Comparison of ENCODE assay signal across 8 cellular contexts in the genomic region with DNA sequence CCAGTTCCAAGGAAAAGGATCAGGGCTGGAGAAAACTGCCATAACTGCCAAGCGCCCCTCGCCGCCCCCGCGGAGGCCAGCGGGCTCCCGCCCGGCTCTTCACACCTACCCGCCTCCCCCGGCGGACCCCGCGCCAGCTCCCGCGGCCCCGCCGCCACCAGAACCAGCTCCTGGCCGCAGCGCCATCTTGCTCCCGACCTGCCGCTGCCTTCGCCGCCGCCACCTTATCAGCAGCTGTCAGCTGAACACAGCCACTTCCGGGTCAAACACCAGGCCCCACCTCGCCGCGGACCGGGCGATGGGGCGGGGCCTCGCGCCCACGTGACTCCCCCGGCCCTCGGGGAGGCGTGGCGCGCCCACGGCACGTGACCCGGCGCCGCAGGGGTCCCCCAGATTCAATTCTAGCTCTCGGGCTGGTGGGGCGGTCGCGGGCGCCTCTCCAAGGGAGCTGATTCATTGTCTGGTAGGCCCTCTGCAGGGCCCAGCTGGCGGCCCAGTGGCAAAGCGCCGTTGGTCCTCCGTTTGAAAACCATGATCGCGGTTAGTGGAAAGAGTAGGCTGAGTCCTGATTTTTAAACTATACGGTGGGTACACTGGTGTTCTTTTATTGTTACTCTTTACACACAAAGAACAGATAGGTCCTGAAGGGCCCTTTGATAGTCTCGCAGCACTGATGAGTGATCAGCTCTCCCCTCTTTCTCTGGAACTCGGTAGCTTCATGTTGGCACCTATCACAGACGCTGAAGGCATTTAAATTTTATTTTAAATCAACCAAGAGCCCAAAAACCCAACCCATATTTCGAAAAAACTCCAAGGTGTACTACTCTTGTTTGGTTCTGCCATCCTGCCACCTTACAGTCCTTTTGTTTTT. TPM values are rescaled to one million over a fixed set of nuclear protein-coding genes. Genes with fewer than 3 reads are reported as not detected.
DNase-seq lines count a peak whose midpoint lies in the region; ATAC-seq, FAIRE-seq and TF ChIP-seq lines count a peak whose summit lies in the region.

A gene with protein sequence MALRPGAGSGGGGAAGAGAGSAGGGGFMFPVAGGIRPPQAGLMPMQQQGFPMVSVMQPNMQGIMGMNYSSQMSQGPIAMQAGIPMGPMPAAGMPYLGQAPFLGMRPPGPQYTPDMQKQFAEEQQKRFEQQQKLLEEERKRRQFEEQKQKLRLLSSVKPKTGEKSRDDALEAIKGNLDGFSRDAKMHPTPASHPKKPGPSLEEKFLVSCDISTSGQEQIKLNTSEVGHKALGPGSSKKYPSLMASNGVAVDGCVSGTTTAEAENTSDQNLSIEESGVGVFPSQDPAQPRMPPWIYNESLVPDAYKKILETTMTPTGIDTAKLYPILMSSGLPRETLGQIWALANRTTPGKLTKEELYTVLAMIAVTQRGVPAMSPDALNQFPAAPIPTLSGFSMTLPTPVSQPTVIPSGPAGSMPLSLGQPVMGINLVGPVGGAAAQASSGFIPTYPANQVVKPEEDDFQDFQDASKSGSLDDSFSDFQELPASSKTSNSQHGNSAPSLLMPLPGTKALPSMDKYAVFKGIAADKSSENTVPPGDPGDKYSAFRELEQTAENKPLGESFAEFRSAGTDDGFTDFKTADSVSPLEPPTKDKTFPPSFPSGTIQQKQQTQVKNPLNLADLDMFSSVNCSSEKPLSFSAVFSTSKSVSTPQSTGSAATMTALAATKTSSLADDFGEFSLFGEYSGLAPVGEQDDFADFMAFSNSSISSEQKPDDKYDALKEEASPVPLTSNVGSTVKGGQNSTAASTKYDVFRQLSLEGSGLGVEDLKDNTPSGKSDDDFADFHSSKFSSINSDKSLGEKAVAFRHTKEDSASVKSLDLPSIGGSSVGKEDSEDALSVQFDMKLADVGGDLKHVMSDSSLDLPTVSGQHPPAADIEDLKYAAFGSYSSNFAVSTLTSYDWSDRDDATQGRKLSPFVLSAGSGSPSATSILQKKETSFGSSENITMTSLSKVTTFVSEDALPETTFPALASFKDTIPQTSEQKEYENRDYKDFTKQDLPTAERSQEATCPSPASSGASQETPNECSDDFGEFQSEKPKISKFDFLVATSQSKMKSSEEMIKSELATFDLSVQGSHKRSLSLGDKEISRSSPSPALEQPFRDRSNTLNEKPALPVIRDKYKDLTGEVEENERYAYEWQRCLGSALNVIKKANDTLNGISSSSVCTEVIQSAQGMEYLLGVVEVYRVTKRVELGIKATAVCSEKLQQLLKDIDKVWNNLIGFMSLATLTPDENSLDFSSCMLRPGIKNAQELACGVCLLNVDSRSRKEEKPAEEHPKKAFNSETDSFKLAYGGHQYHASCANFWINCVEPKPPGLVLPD (N-terminal part only) (minus strand): TSS at position 249 of the 871 bp plus-strand sequence. CDS start 63 bp downstream, at position 186.

- H3K4me2 ChIP-seq in DND-41 (ENCODE audit: insufficient read depth, low read length), result peak within 1 kb of the TSS; percentile 85
- H3K4me2 ChIP-seq in Karpas-422 (ENCODE audit: low read depth, low read length, poor library complexity, severe bottlenecking), result peak within 1 kb of the TSS; percentile 86

- ATAC-seq in DND-41 (ENCODE audit: insufficient read depth, low read depth) (peak; percentile 87), GM21825 (IDR thresholded peaks at IDR 0.05; ENCODE audit: unreplicated experiment) (peak; percentile 86)
- ATAC-seq in naive thymus-derived CD4-positive, alpha-beta T cell, result peak; percentile 93
- peak; percentile 92 to 93 for ATAC-seq in stimulated activated naive B cell treated with anti-CD40 and anti-IgM and Interleukin-4, amounts not matched to agents 10 μg/mL and 1 μg/mL and 100 μg/mL, for 72 hours (replicated peaks)

- peak within 1 kb of the TSS; percentile 82 to 95 (median 92) for H3K27ac Mint-ChIP-seq in naive thymus-derived CD4-positive, alpha-beta T cell
- peak within 1 kb of the TSS; percentile 98 for H3K27ac Mint-ChIP-seq in stimulated activated naive B cell treated with anti-CD40 and anti-IgM and Interleukin-4, amounts not matched to agents 10 μg/mL and 1 μg/mL and 100 μg/mL, for 72 hours

- H3K4me3 ChIP-seq in DND-41 (ENCODE audit: low read depth in 1 of 2, low read length in 2 of 2) (peak within 1 kb of the TSS; percentile 53 to 69), Karpas-422 (ENCODE audit: low read length) (peak within 1 kb of the TSS; percentile 96)
- H3K4me3 ChIP-seq in naive thymus-derived CD4-positive, alpha-beta T cell (ENCODE audit: low read length), result peak within 1 kb of the TSS; percentile 58

- H2AFZ ChIP-seq in DND-41 (ENCODE audit: low read depth, low read length), result peak within 1 kb of the TSS; percentile 79
- peak within 1 kb of the TSS; percentile 59; the same call in 1 of the 2 replicates for H2AFZ ChIP-seq in Karpas-422 (ENCODE audit: low read length)

- H3K36me3 Mint-ChIP-seq in naive thymus-derived CD4-positive, alpha-beta T cell, result peaks cover 0 to 12% (median 3%) of the 10 kb centered on the region in 5 donors
- peaks cover 16 to 26% of the 10 kb centered on the region in 2 donors for H3K36me3 Mint-ChIP-seq in stimulated activated naive B cell treated with anti-CD40 and anti-IgM and Interleukin-4, amounts not matched to agents 10 μg/mL and 1 μg/mL and 100 μg/mL, for 72 hours

- no peaks in the 10 kb centered on the region for H3K27me3 Mint-ChIP-seq in naive thymus-derived CD4-positive, alpha-beta T cell
- H3K27me3 Mint-ChIP-seq in stimulated activated naive B cell treated with anti-CD40 and anti-IgM and Interleukin-4, amounts not matched to agents 10 μg/mL and 1 μg/mL and 100 μg/mL, for 72 hours, result no peaks in the 10 kb centered on the region

- no peaks in the 10 kb centered on the region for H3K9me3 Mint-ChIP-seq in naive thymus-derived CD4-positive, alpha-beta T cell
- H3K9me3 Mint-ChIP-seq in stimulated activated naive B cell treated with anti-CD40 and anti-IgM and Interleukin-4, amounts not matched to agents 10 μg/mL and 1 μg/mL and 100 μg/mL, for 72 hours, result no peaks in the 10 kb centered on the region

- peaks cover 52% of the 10 kb centered on the region for H3K4me1 ChIP-seq in DND-41 (ENCODE audit: insufficient read depth, low read length)
- peaks cover 31% of the 10 kb centered on the region for H3K4me1 ChIP-seq in Karpas-422 (ENCODE audit: low read length)
- H3K4me1 ChIP-seq in naive thymus-derived CD4-positive, alpha-beta T cell (ENCODE audit: control insufficient read depth in 2 of 2, insufficient read depth in 2 of 2, low read length in 2 of 2), result peaks cover 31 to 32% of the 10 kb centered on the region in 2 donors

- intact Hi-C loops in naive thymus-derived CD4-positive, alpha-beta T cell (cut with micrococcal nuclease), result loop anchor here (1.0 to 10.0 kb wide), 13 partner anchors 17 to 1122 kb away; partner anchors contain the start of genes DDX52 (in 2 of the 2), ACACA (in 1 of the 2), DUSP14 (in 1 of the 2) and TADA2A (in 1 of the 2)

- H3K79me2 ChIP-seq in DND-41 (ENCODE audit: insufficient read depth, low read length) (peaks cover 47% of the 10 kb centered on the region), Karpas-422 (ENCODE audit: low read length) (peaks cover 47% of the 10 kb centered on the region)

- peaks cover 24% of the 10 kb centered on the region; the same call in 1 of the 2 replicates for H3K36me3 ChIP-seq in DND-41 (ENCODE audit: insufficient read depth, low read length)
- peaks cover 36% of the 10 kb centered on the region for H3K36me3 ChIP-seq in Karpas-422 (ENCODE audit: insufficient read depth, low read length)
- peaks cover 0 to 3% (median 0%) of the 10 kb centered on the region in 3 experiments for H3K36me3 ChIP-seq in naive thymus-derived CD4-positive, alpha-beta T cell (ENCODE audit: control insufficient read depth in 2 of 3, insufficient read depth in 3 of 3, low read length in 3 of 3)

- POLR2A ChIA-PET in naive thymus-derived CD4-positive, alpha-beta T cell (lab: Charles Lee), result interaction anchor here (0.6 to 3.0 kb wide), 12 partner anchors 9 to 1063 kb away, joined by 3 to 11 read pairs (median 4); partner anchors contain the start of gene MRM1

- CTCF ChIA-PET in naive thymus-derived CD4-positive, alpha-beta T cell (lab: Charles Lee), result interaction anchor here (0.6 to 2.0 kb wide), 8 partner anchors 10 to 219 kb away, joined by 3 to 12 read pairs (median 4); partner anchors contain the start of gene DDX52

- peak; percentile 65 for TF ChIP-seq CTCF in DND-41 (IDR thresholded peaks at IDR 0.05; ENCODE audit: borderline replicate concordance, extremely low read depth, low read length, poor library complexity, severe bottlenecking)

- H4K20me1 ChIP-seq in DND-41 (ENCODE audit: insufficient read depth, low read length) (peaks cover 8% of the 10 kb centered on the region; the same call in 1 of the 2 replicates), Karpas-422 (ENCODE audit: insufficient read depth, low read depth, low read length) (no peaks in the 10 kb centered on the region)

- FAIRE-seq in RCC 7860 (lab: Jason Lieb, UNC), result no peak

- H3K27ac ChIP-seq in DND-41 (ENCODE audit: low read length) (peak within 1 kb of the TSS; percentile 88), Karpas-422 (ENCODE audit: low read length) (peak within 1 kb of the TSS; percentile 77)
- H3K27ac ChIP-seq in naive thymus-derived CD4-positive, alpha-beta T cell (ENCODE audit: low read depth, low read length), result peak within 1 kb of the TSS; percentile 91

- no peaks in the 10 kb centered on the region for H3K9me3 ChIP-seq in DND-41 (ENCODE audit: insufficient read depth, low read length, severe bottlenecking)
- no peaks in the 10 kb centered on the region for H3K9me3 ChIP-seq in Karpas-422 (ENCODE audit: low read length)
- H3K9me3 ChIP-seq in naive thymus-derived CD4-positive, alpha-beta T cell (ENCODE audit: control insufficient read depth in 2 of 3, low read length in 3 of 3), result no peaks in the 10 kb centered on the region

- H3K4me3 Mint-ChIP-seq in naive thymus-derived CD4-positive, alpha-beta T cell, result peak within 1 kb of the TSS; percentile 74 to 97 (median 88)
- peak within 1 kb of the TSS; percentile 94 to 95 for H3K4me3 Mint-ChIP-seq in stimulated activated naive B cell treated with anti-CD40 and anti-IgM and Interleukin-4, amounts not matched to agents 10 μg/mL and 1 μg/mL and 100 μg/mL, for 72 hours

- no peaks in the 10 kb centered on the region for H3K9me2 ChIP-seq in Karpas-422 (replicated peaks; ENCODE audit: insufficient read depth, low read length)

- H3K9ac ChIP-seq in DND-41 (ENCODE audit: low read depth, low read length), result peak within 1 kb of the TSS; percentile 79
- peak within 1 kb of the TSS; percentile 99 for H3K9ac ChIP-seq in Karpas-422 (ENCODE audit: low read length)

- H3K27me3 ChIP-seq in DND-41 (ENCODE audit: insufficient read depth, low read length, poor library complexity) (no peaks in the 10 kb centered on the region), Karpas-422 (ENCODE audit: low read length) (no peaks in the 10 kb centered on the region)
- no peaks in the 10 kb centered on the region for H3K27me3 ChIP-seq in naive thymus-derived CD4-positive, alpha-beta T cell (ENCODE audit: control insufficient read depth in 2 of 2, insufficient read depth in 2 of 2, low read length in 2 of 2)

- peaks cover 26 to 44% (median 38%) of the 10 kb centered on the region in 7 donors for H3K4me1 Mint-ChIP-seq in naive thymus-derived CD4-positive, alpha-beta T cell
- H3K4me1 Mint-ChIP-seq in stimulated activated naive B cell treated with anti-CD40 and anti-IgM and Interleukin-4, amounts not matched to agents 10 μg/mL and 1 μg/mL and 100 μg/mL, for 72 hours, result peaks cover 13 to 38% of the 10 kb centered on the region in 2 donors

- DNase-seq in DND-41 (peak; percentile 97), Karpas-422 (peak; percentile 98), RCC 7860 (ENCODE audit: low spot score) (peak; percentile 95), activated T-helper 1 cell treated with Interleukin-2 at 50 U/mL for 16 hours (ENCODE audit: low read depth) (peak; percentile 95), fibroblast of gingiva (ENCODE audit: low read depth) (peak; percentile 96)
- peak; percentile 92 to 96 (median 93) for DNase-seq in naive thymus-derived CD4-positive, alpha-beta T cell
- peak; percentile 95 for DNase-seq in stimulated activated naive B cell treated with anti-CD40 and anti-IgM and Interleukin-4, amounts not matched to agents 10 μg/mL and 1 μg/mL and 100 μg/mL, for 72 hours

RNA-seq across cellular contexts. Expression of the gene that starts here (rescaled TPM):
- 37.8 and 46.6 TPM in 2 replicates for total RNA-seq in Karpas-422 (2014; rRNA removed; shearing (Covaris generic); ENCODE audit: low replicate concordance)
- total RNA-seq in naive thymus-derived CD4-positive, alpha-beta T cell, result 100 to 1,000 TPM in 3 of 5 experiments, 10 to 100 TPM in 2; 85.0 to 146 (median 128) TPM
- 100 to 1,000 TPM in 1 of 2 donors, 10 to 100 TPM in 1; 70.9 to 100 TPM for polyA plus RNA-seq in naive thymus-derived CD4-positive, alpha-beta T cell

Comparison
In these comparisons a context has a peak if more than half of its experiments do, and no peak if none do; other contexts are left out.
1. Peak in every context shown above with its lines: DNase-seq, ATAC-seq, H3K4me3 ChIP-seq and H3K27ac ChIP-seq.